2 cellular contexts compared by ENCODE assay signal in the genomic region with DNA sequence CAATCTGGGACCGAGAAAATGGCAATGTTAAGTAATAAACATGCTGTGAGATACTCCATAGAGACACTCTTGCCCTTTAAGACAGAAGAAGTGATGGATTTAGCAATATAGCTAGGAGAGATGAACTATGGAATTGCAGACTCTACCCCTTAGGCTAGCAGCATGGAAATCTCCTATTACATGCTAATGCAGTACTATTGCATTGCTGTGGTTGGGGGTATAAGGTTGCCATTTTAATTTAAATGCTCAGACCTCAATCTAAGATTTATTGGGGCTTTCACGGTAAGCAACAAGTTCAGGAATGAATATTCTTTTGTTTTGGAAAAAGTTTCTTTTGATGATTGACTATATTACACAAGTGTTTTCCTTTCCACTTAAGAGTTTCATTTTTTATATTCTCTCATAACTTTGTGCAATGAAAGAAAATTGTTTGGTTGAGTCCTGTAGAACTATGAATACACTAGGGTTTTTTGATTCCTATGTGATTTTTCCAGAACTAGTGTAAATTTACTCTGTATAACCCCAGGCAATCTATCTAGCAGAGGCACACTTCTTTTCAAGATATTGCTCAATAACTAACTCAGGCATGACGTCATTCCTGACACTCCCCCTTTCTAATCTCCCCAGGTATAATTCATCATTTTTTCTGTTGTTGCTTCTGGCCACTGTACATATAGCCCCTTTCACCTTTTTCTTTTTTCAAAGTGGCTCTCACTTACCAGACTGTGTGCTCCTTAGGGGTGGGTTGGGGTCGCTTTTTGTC.
TF ChIP-seq lines count a peak whose summit lies in the region.

No MANE protein-coding gene starts in this region.

TF ChIP-seq in IMR-90, 13 proteins besides CTCF, POLR2A, EP300 and RAD21:
- peak; percentile 67 for TF ChIP-seq CEBPB (IDR thresholded peaks at IDR 0.05; ENCODE audit: low read depth, low read length)
- TF ChIP-seq CHD1 (IDR thresholded peaks at IDR 0.05; ENCODE audit: low read depth, low read length) = no peak

TF ChIP-seq in H1, 55 proteins besides CTCF, POLR2A, EP300 and RAD21:
- TF ChIP-seq, protein P1, sequence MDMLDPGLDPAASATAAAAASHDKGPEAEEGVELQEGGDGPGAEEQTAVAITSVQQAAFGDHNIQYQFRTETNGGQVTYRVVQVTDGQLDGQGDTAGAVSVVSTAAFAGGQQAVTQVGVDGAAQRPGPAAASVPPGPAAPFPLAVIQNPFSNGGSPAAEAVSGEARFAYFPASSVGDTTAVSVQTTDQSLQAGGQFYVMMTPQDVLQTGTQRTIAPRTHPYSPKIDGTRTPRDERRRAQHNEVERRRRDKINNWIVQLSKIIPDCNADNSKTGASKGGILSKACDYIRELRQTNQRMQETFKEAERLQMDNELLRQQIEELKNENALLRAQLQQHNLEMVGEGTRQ (IDR thresholded peaks at IDR 0.05; ENCODE audit: low read length) = no peak
- TF ChIP-seq CEBPB (IDR thresholded peaks at IDR 0.05; ENCODE audit: low read depth, low read length) = peak; percentile 57
- no peak for TF ChIP-seq HDAC2 (IDR thresholded peaks at IDR 0.05; ENCODE audit: borderline replicate concordance in 1 of 2, low read depth in 2 of 2, low read length in 2 of 2)
- no peak for TF ChIP-seq GTF2F1 (IDR thresholded peaks at IDR 0.05; ENCODE audit: borderline replicate concordance, low read depth, low read length)
- no peak for TF ChIP-seq JUN (IDR thresholded peaks at IDR 0.05; ENCODE audit: low read depth, low read length)
- no peak for TF ChIP-seq BRCA1 (IDR thresholded peaks at IDR 0.05; ENCODE audit: low read depth, low read length)
- TF ChIP-seq POLR2AphosphoS5 (IDR thresholded peaks at IDR 0.05; ENCODE audit: low read depth, low read length) = no peak
